Comparison of ENCODE assay signal across 13 cellular contexts in the genomic region with DNA sequence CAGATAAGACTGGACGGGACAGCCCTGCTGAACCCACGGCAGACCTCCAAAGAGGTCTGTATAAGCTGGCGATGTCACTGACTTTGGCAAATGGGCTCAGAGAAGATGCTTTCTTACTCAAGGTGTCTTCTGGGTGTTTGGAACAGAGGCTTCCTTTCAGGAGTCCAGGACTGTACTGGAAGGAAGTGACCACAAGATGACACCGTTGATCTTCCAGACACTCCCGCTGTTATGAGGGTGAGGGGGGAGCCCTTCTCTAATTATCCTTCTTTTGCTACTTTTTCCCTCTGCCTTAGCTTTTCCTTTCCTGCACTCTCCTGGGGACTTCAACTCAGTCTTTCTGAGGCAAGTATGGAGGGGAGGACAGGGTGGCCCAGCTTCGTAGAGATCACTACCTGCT.
DNase-seq lines count a peak whose midpoint lies in the region; ATAC-seq and TF ChIP-seq lines count a peak whose summit lies in the region.
"Had no signal": no experiment of that assay in that cellular context is flagged by ENCODE, and none has a peak within 500 bp of the region (broad histone marks: within the 10 kb centered on the region; RNA-seq: fewer than 3 reads in every experiment).

No MANE protein-coding gene starts in this region.

- peaks cover 6 to 33% (median 21%) of the 10 kb centered on the region in 7 donors for H3K4me1 Mint-ChIP-seq in naive thymus-derived CD4-positive, alpha-beta T cell

- no peak for TF ChIP-seq EP300 in Ishikawa (IDR thresholded peaks at IDR 0.05; ENCODE audit: borderline replicate concordance)

- H3K36me3 ChIP-seq in duodenal mucosa (ENCODE audit: control insufficient read depth in 1 of 2, insufficient read depth in 2 of 2, low read length in 2 of 2) = no peaks in the 10 kb centered on the region
- no peaks in the 10 kb centered on the region for H3K36me3 ChIP-seq in naive thymus-derived CD4-positive, alpha-beta T cell (ENCODE audit: control insufficient read depth in 2 of 3, insufficient read depth in 3 of 3, low read length in 3 of 3)

- peak; percentile 21; the same call in 1 of the 2 replicates for TF ChIP-seq RAD21 in Ishikawa (IDR thresholded peaks at IDR 0.05; ENCODE audit: low read depth)

- H3K9ac ChIP-seq in duodenal mucosa (ENCODE audit: low read depth in 1 of 2, low read length in 2 of 2) = no peak overlapping the region

- H3K9me3 Mint-ChIP-seq in naive thymus-derived CD4-positive, alpha-beta T cell = peaks cover 0 to 10% (median 0%) of the 10 kb centered on the region in 11 donors
- H3K9me3 Mint-ChIP-seq: type B pancreatic cell had no signal

- CTCF ChIA-PET in naive thymus-derived CD4-positive, alpha-beta T cell (lab: Charles Lee) = interaction anchor here (0.7 to 1.6 kb wide), 9 partner anchors 9 to 234 kb away, joined by 3 to 6 read pairs (median 4); a partner anchor contains a TSS

- no peak overlapping the region for H3K27ac ChIP-seq in duodenal mucosa (ENCODE audit: low read depth, low read length)
- peak overlapping the region; percentile 17 for H3K27ac ChIP-seq in naive thymus-derived CD4-positive, alpha-beta T cell (ENCODE audit: low read depth, low read length)

- peak overlapping the region in 6 of 9 donors; percentile 13 to 82 (median 36) for H3K27ac Mint-ChIP-seq in naive thymus-derived CD4-positive, alpha-beta T cell
- H3K27ac Mint-ChIP-seq: type B pancreatic cell had no signal

- H3K36me3 Mint-ChIP-seq in naive thymus-derived CD4-positive, alpha-beta T cell = peaks cover 0 to 9% (median 0%) of the 10 kb centered on the region in 5 donors
- H3K36me3 Mint-ChIP-seq: type B pancreatic cell had no signal

- peaks cover 0 to 17% (median 0%) of the 10 kb centered on the region in 5 donors for H3K27me3 Mint-ChIP-seq in naive thymus-derived CD4-positive, alpha-beta T cell

- intact Hi-C loops in naive thymus-derived CD4-positive, alpha-beta T cell (cut with micrococcal nuclease) = loop anchor here (1.0 to 10.0 kb wide), 4 partner anchors 135 to 253 kb away; no protein-coding TSS in a partner anchor

- H3K4me1 ChIP-seq in duodenal mucosa (ENCODE audit: control insufficient read depth in 1 of 2, insufficient read depth in 2 of 2, low read length in 2 of 2) = peaks cover 22 to 23% of the 10 kb centered on the region in 2 donors
- H3K4me1 ChIP-seq in naive thymus-derived CD4-positive, alpha-beta T cell (ENCODE audit: control insufficient read depth in 2 of 2, insufficient read depth in 2 of 2, low read length in 2 of 2) = no peaks in the 10 kb centered on the region

- TF ChIP-seq CTCF in GM20000 (IDR thresholded peaks at IDR 0.05; ENCODE audit: extremely low read depth, missing control alignments) = no peak

- ATAC-seq in naive thymus-derived CD4-positive, alpha-beta T cell = no peak

- H3K27me3 ChIP-seq in duodenal mucosa (ENCODE audit: control insufficient read depth in 1 of 2, insufficient read depth in 2 of 2, low read length in 2 of 2) = no peaks in the 10 kb centered on the region
- H3K27me3 ChIP-seq in naive thymus-derived CD4-positive, alpha-beta T cell (ENCODE audit: control insufficient read depth in 2 of 2, insufficient read depth in 2 of 2, low read length in 2 of 2) = peaks cover 0 to 3% of the 10 kb centered on the region in 2 donors

- H3K4me3 Mint-ChIP-seq in naive thymus-derived CD4-positive, alpha-beta T cell = peak overlapping the region in 9 of 10 donors; percentile 5 to 78 (median 67)

- DNase-seq in DMS114 treated with DMSO at 0.1 percent for 48 hours (lab: John Stamatoyannopoulos, UW; ENCODE audit: unreplicated experiment) (peak; percentile 16), GM20000 (ENCODE audit: low spot score) (no peak), NCI-H2227 (lab: John Stamatoyannopoulos, UW; ENCODE audit: unreplicated experiment) (no peak), T1000 (lab: John Stamatoyannopoulos, UW) (no peak), medulla oblongata (ENCODE audit: extremely low spot score) (no peak)
- DNase-seq in naive thymus-derived CD4-positive, alpha-beta T cell = peak in 2 of 9 donors; percentile 18 to 19
- DNase-seq: amniotic stem cell, hippocampal formation, NCI-H1105 had no signal

- H3K4me3 ChIP-seq in duodenal mucosa (ENCODE audit: low read depth in 1 of 2, low read length in 2 of 2) = peak overlapping the region; percentile 9 to 62
- no peak overlapping the region for H3K4me3 ChIP-seq in naive thymus-derived CD4-positive, alpha-beta T cell (ENCODE audit: low read length)
- H3K4me3 ChIP-seq: skin epidermis had no signal

- H3K9me3 ChIP-seq in duodenal mucosa (ENCODE audit: control insufficient read depth in 1 of 2, low read length in 2 of 2) = no peaks in the 10 kb centered on the region
- H3K9me3 ChIP-seq in naive thymus-derived CD4-positive, alpha-beta T cell (ENCODE audit: control insufficient read depth in 2 of 3, low read length in 3 of 3) = no peaks in the 10 kb centered on the region

- POLR2A ChIA-PET in naive thymus-derived CD4-positive, alpha-beta T cell (lab: Charles Lee) = interaction anchor here (0.6 to 1.4 kb wide), 3 partner anchors 10 to 131 kb away, joined by 3 to 5 read pairs (median 4); no protein-coding TSS in a partner anchor

TF ChIP-seq in Ishikawa, 13 proteins besides CTCF, POLR2A, EP300 and RAD21:
- TF ChIP-seq CREB1 (IDR thresholded peaks at IDR 0.05; ENCODE audit: low read depth) (no peak), TAF1 (IDR thresholded peaks at IDR 0.05; ENCODE audit: low read depth) (no peak), TCF12 (IDR thresholded peaks at IDR 0.05; ENCODE audit: low read depth) (no peak), TEAD4 (IDR thresholded peaks at IDR 0.05) (no peak), EGR1 (IDR thresholded peaks at IDR 0.05) (no peak), FOXM1 (IDR thresholded peaks at IDR 0.05; ENCODE audit: borderline replicate concordance, low read depth) (no peak), YY1 (IDR thresholded peaks at IDR 0.05; ENCODE audit: low read depth) (no peak), ZBTB7A (IDR thresholded peaks at IDR 0.05; ENCODE audit: low read depth) (no peak), CEBPB (IDR thresholded peaks at IDR 0.05) (no peak), NFIC (IDR thresholded peaks at IDR 0.05) (no peak)
- TF ChIP-seq, protein P1, sequence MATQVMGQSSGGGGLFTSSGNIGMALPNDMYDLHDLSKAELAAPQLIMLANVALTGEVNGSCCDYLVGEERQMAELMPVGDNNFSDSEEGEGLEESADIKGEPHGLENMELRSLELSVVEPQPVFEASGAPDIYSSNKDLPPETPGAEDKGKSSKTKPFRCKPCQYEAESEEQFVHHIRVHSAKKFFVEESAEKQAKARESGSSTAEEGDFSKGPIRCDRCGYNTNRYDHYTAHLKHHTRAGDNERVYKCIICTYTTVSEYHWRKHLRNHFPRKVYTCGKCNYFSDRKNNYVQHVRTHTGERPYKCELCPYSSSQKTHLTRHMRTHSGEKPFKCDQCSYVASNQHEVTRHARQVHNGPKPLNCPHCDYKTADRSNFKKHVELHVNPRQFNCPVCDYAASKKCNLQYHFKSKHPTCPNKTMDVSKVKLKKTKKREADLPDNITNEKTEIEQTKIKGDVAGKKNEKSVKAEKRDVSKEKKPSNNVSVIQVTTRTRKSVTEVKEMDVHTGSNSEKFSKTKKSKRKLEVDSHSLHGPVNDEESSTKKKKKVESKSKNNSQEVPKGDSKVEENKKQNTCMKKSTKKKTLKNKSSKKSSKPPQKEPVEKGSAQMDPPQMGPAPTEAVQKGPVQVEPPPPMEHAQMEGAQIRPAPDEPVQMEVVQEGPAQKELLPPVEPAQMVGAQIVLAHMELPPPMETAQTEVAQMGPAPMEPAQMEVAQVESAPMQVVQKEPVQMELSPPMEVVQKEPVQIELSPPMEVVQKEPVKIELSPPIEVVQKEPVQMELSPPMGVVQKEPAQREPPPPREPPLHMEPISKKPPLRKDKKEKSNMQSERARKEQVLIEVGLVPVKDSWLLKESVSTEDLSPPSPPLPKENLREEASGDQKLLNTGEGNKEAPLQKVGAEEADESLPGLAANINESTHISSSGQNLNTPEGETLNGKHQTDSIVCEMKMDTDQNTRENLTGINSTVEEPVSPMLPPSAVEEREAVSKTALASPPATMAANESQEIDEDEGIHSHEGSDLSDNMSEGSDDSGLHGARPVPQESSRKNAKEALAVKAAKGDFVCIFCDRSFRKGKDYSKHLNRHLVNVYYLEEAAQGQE (IDR thresholded peaks at IDR 0.05; ENCODE audit: low read depth) = no peak
- TF ChIP-seq, protein P2, sequence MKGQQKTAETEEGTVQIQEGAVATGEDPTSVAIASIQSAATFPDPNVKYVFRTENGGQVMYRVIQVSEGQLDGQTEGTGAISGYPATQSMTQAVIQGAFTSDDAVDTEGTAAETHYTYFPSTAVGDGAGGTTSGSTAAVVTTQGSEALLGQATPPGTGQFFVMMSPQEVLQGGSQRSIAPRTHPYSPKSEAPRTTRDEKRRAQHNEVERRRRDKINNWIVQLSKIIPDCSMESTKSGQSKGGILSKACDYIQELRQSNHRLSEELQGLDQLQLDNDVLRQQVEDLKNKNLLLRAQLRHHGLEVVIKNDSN (IDR thresholded peaks at IDR 0.05) = no peak
- TF ChIP-seq, protein P3, sequence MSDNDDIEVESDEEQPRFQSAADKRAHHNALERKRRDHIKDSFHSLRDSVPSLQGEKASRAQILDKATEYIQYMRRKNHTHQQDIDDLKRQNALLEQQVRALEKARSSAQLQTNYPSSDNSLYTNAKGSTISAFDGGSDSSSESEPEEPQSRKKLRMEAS (IDR thresholded peaks at IDR 0.05) = no peak
